ENCODE assay signal across 8 cellular contexts in genomic region chr13:100674363-100674847, GRCh38. TPM values are rescaled to one million over a fixed set of nuclear protein-coding genes. Genes with fewer than 3 reads are reported as not detected.
DNase-seq lines count a peak whose midpoint lies in the region; ATAC-seq and TF ChIP-seq lines count a peak whose summit lies in the region.

TMTC4 (minus strand) TSS chr13:100674795; CDS start chr13:100670362, 4,433 bp downstream.

- peak within 1 kb of the TSS; percentile 65 for H3K23ac ChIP-seq in neuronal stem cell (ENCODE audit: low read depth, low read length, poor library complexity)

- peak within 1 kb of the TSS; percentile 49 for H2BK15ac ChIP-seq in neuronal stem cell (ENCODE audit: low read length)

- H4K8ac ChIP-seq in neuronal stem cell (ENCODE audit: low read depth, low read length), result no peak within 1 kb of the TSS

- peaks cover 12% of the 10 kb centered on the region for H3K79me1 ChIP-seq in neuronal stem cell (ENCODE audit: low read depth, low read length)

- H3K4me1 ChIP-seq in ACC112 (ENCODE audit: control insufficient read depth, insufficient read depth, low read length, unreplicated experiment) (peaks cover 6% of the 10 kb centered on the region), neuronal stem cell (ENCODE audit: control insufficient read depth in 2 of 2, insufficient read depth in 1 of 2, low read depth in 1 of 2, low read length in 2 of 2) (peaks cover 8 to 11% of the 10 kb centered on the region in 2 donors)

- ATAC-seq in GM18907 (IDR thresholded peaks at IDR 0.05; ENCODE audit: unreplicated experiment), result peak; percentile 48
- peak; percentile 43 for ATAC-seq in HG03097 (IDR thresholded peaks at IDR 0.05; ENCODE audit: low FRiP score, unreplicated experiment)

- no peak within 1 kb of the TSS for H2AK5ac ChIP-seq in neuronal stem cell (ENCODE audit: low read depth, low read length)

- no peak within 1 kb of the TSS for H2BK12ac ChIP-seq in neuronal stem cell (ENCODE audit: low read length)

- peak within 1 kb of the TSS; percentile 97 for H3K4me2 ChIP-seq in neuronal stem cell (ENCODE audit: insufficient read depth, low read length, poor library complexity, severe bottlenecking)

- WGBS in neuronal stem cell (ENCODE audit: extremely low coverage in 2 of 2, insufficient read length in 2 of 2, insufficient replicate concordance in 1 of 2), 2 donors, result no CpG with 5 or more reads among the region's 72 CpGs

- no peak within 1 kb of the TSS for H3K4ac ChIP-seq in neuronal stem cell (ENCODE audit: low read length)

- H3K27me3 Mint-ChIP-seq in T-helper 1 cell treated with Interleukin-12 subunit alpha and Interleukin-12 subunit beta and Interleukin-4 antibody, amounts not matched to agents 30 μg/mL and 1 μg/mL, for 36 hours (ENCODE audit: low read depth), result peaks cover 10% of the 10 kb centered on the region

- H2AFZ ChIP-seq in ACC112 (ENCODE audit: low read length, unreplicated experiment) (peak within 1 kb of the TSS; percentile 96), neuronal stem cell (ENCODE audit: low read length) (peak within 1 kb of the TSS; percentile 92)

- no peaks in the 10 kb centered on the region for H3K9me3 ChIP-seq in neuronal stem cell (replicated peaks in 1 of 2; ENCODE audit: control insufficient read depth in 2 of 2, insufficient read depth in 1 of 2, low read depth in 1 of 2, low read length in 2 of 2)

- peak within 1 kb of the TSS; percentile 81 for H3K4me3 ChIP-seq in ACC112 (ENCODE audit: low read depth, low read length)
- peak within 1 kb of the TSS; percentile 76 for H3K4me3 ChIP-seq in epithelial cell of proximal tubule (ENCODE audit: low read depth, low read length)
- peak within 1 kb of the TSS; percentile 71 to 96 for H3K4me3 ChIP-seq in neuronal stem cell (ENCODE audit: low read length in 2 of 2)

- H3K27ac Mint-ChIP-seq in T-helper 1 cell treated with Interleukin-12 subunit alpha and Interleukin-12 subunit beta and Interleukin-4 antibody, amounts not matched to agents 30 μg/mL and 1 μg/mL, for 36 hours, result peak within 1 kb of the TSS; percentile 98

- peak within 1 kb of the TSS; percentile 89 for H3K14ac ChIP-seq in neuronal stem cell (ENCODE audit: low read length)

- H3K18ac ChIP-seq in neuronal stem cell (ENCODE audit: low read length), result peak within 1 kb of the TSS; percentile 96

- H2BK5ac ChIP-seq in neuronal stem cell (ENCODE audit: low read length), result peak within 1 kb of the TSS; percentile 53

- peaks cover 9% of the 10 kb centered on the region for H3K36me3 Mint-ChIP-seq in T-helper 1 cell treated with Interleukin-12 subunit alpha and Interleukin-12 subunit beta and Interleukin-4 antibody, amounts not matched to agents 30 μg/mL and 1 μg/mL, for 36 hours (ENCODE audit: low read depth)

- no peaks in the 10 kb centered on the region for H3K9me3 Mint-ChIP-seq in T-helper 1 cell treated with Interleukin-12 subunit alpha and Interleukin-12 subunit beta and Interleukin-4 antibody, amounts not matched to agents 30 μg/mL and 1 μg/mL, for 36 hours

- H3K27ac ChIP-seq in ACC112 (ENCODE audit: low read depth, low read length) (no peak within 1 kb of the TSS), neuronal stem cell (replicated peaks; ENCODE audit: low read length) (peak within 1 kb of the TSS; percentile 66)

- H3K4me3 Mint-ChIP-seq in T-helper 1 cell treated with Interleukin-12 subunit alpha and Interleukin-12 subunit beta and Interleukin-4 antibody, amounts not matched to agents 30 μg/mL and 1 μg/mL, for 36 hours, result peak within 1 kb of the TSS; percentile 99

- no peaks in the 10 kb centered on the region for H3K36me3 ChIP-seq in ACC112 (ENCODE audit: insufficient read depth, low read length)
- peaks cover 2 to 22% of the 10 kb centered on the region in 2 donors for H3K36me3 ChIP-seq in neuronal stem cell (replicated peaks in 1 of 2; ENCODE audit: control insufficient read depth in 2 of 2, insufficient read depth in 2 of 2, low read length in 2 of 2)

- no peak for TF ChIP-seq CTCF in epithelial cell of proximal tubule (conservative IDR thresholded peaks at IDR 0.05; ENCODE audit: low read depth, low read length)

- no peaks in the 10 kb centered on the region for H3K79me2 ChIP-seq in ACC112 (ENCODE audit: control insufficient read depth, insufficient read depth, low read length, unreplicated experiment)

- peaks cover 20% of the 10 kb centered on the region for H3K27me3 ChIP-seq in ACC112 (ENCODE audit: insufficient read depth, low read length)
- H3K27me3 ChIP-seq in neuronal stem cell (ENCODE audit: control insufficient read depth in 3 of 3, insufficient read depth in 3 of 3, low read depth in 1 of 3, low read length in 3 of 3), result peaks cover 0 to 12% (median 0%) of the 10 kb centered on the region in 3 experiments

- H4K91ac ChIP-seq in neuronal stem cell (ENCODE audit: low read depth, low read length, poor library complexity), result no peak within 1 kb of the TSS

- H2BK120ac ChIP-seq in neuronal stem cell (ENCODE audit: low read depth, low read length), result no peak within 1 kb of the TSS

- peaks cover 27% of the 10 kb centered on the region for H3K4me1 Mint-ChIP-seq in T-helper 1 cell treated with Interleukin-12 subunit alpha and Interleukin-12 subunit beta and Interleukin-4 antibody, amounts not matched to agents 30 μg/mL and 1 μg/mL, for 36 hours (ENCODE audit: low read depth)

- peak within 1 kb of the TSS; percentile 70 for H3K9ac ChIP-seq in neuronal stem cell (ENCODE audit: low read depth, low read length, poor library complexity)

- no peak for DNase-seq in epithelial cell of proximal tubule (ENCODE audit: low read depth)
- DNase-seq in neuronal stem cell (ENCODE audit: low spot score), result peak; percentile 63
- no peak for DNase-seq in NCI-H1930 (lab: John Stamatoyannopoulos, UW)
- DNase-seq in NCI-H1436 treated with DMSO at 0.1 percent for 48 hours (lab: John Stamatoyannopoulos, UW), result no peak

RNA-seq across cellular contexts. Expression of gene TMTC4, which starts in this region (rescaled TPM):
- 29.8 and 31.2 TPM in 2 replicates for total RNA-seq in epithelial cell of proximal tubule
- polyA plus RNA-seq in neuronal stem cell (2013, experiment 1 of 2), result 36.5 TPM
- polyA plus RNA-seq in neuronal stem cell (2013, experiment 2 of 2), result 36.3 TPM
